29 cellular contexts compared by ENCODE assay signal in the genomic region with DNA sequence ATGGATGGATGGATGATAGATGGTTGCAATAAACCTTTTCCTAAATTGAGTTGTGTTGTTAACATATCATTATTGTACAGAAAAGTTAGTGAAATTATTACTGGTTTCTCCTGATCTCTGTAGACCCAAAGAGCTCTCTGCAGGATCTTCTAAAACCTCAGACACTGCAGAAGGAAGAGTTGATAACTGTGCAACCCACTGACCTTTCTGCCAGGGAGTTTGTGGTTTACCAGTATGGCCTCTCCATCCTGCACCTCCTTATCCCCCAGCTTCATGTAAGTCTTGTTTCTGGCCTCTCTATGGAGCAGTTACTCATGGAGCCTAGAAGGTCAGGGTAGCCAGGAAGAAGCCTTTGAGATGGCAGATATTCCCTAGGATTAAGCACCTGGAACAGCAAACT.
"Had no signal": no experiment of that assay in that cellular context is flagged by ENCODE, and none has a peak within 500 bp of the region (broad histone marks: within the 10 kb centered on the region; RNA-seq: fewer than 3 reads in every experiment).

No MANE protein-coding gene starts in this region.

- H3K4me3 Mint-ChIP-seq: dendritic cell treated with granulocyte-macrophage colony-stimulating factor and Interleukin-4, amounts not matched to agents 40 ng/mL and 50 ng/mL, for 4 days; endodermal cell; mesothelial cell of epicardium; naive thymus-derived CD4-positive, alpha-beta T cell; nephron had no signal

- H3K9me3 ChIP-seq: colonic mucosa, gastroesophageal sphincter, heart left ventricle, left lung, prostate gland, right atrium auricular region, thoracic aorta, tibial nerve, upper lobe of left lung had no signal

- H3K27ac ChIP-seq: colonic mucosa, epithelial cell of prostate, foreskin keratinocyte, gastroesophageal sphincter, heart left ventricle, left lung, prostate gland, right atrium auricular region, thoracic aorta, tibial nerve, upper lobe of left lung had no signal

- H3K27me3 Mint-ChIP-seq: dendritic cell treated with granulocyte-macrophage colony-stimulating factor and Interleukin-4, amounts not matched to agents 40 ng/mL and 50 ng/mL, for 4 days had no signal

- DNase-seq: colonic mucosa; effector CD8-positive, alpha-beta T cell; endodermal cell; foreskin keratinocyte; heart left ventricle; hippocampal formation; left cardiac atrium; left lung; mesenchymal stem cell; naive thymus-derived CD4-positive, alpha-beta T cell; nucleus accumbens; stimulated activated CD4-positive, alpha-beta T cell treated with anti-CD3 and anti-CD28 coated beads, Interleukin-12 subunit alpha, Interleukin-12 subunit beta, amount 100 ng/mL, for 4 hours; stimulated activated CD4-positive, alpha-beta T cell treated with anti-CD3 and anti-CD28 coated beads, Interleukin-1b, Interleukin-23, amount 100 ng/mL, for 48 hours; stimulated activated CD4-positive, alpha-beta T cell treated with anti-CD3 and anti-CD28 coated beads, Interleukin-4, amount 100 ng/mL, for 1 hour; stimulated activated CD8-positive, alpha-beta memory T cell treated with anti-CD3 and anti-CD28 coated beads, Interleukin-4, amount 100 ng/mL, for 48 hours; stimulated activated naive CD4-positive, alpha-beta T cell; upper lobe of left lung had no signal

- H3K36me3 ChIP-seq: colonic mucosa, gastroesophageal sphincter, heart left ventricle, left lung, prostate gland, right atrium auricular region, thoracic aorta, tibial nerve, upper lobe of left lung had no signal

- ATAC-seq: esophagus mucosa; foreskin keratinocyte; gastroesophageal sphincter; heart left ventricle; left cardiac atrium; left lung; naive thymus-derived CD4-positive, alpha-beta T cell; sciatic nerve had no signal

- H3K27ac Mint-ChIP-seq: dendritic cell treated with granulocyte-macrophage colony-stimulating factor and Interleukin-4, amounts not matched to agents 40 ng/mL and 50 ng/mL, for 4 days; endodermal cell; mesothelial cell of epicardium; naive thymus-derived CD4-positive, alpha-beta T cell; nephron had no signal

- H3K4me1 ChIP-seq: colonic mucosa, gastroesophageal sphincter, left lung, prostate gland, right atrium auricular region, tibial nerve, upper lobe of left lung had no signal

- H3K27me3 ChIP-seq: colonic mucosa, foreskin keratinocyte, left lung, right atrium auricular region, tibial nerve, upper lobe of left lung had no signal

- H3K4me2 ChIP-seq: smooth muscle cell had no signal

- H3K4me3 ChIP-seq: colonic mucosa, gastroesophageal sphincter, heart left ventricle, left lung, prostate gland, right atrium auricular region, smooth muscle cell, thoracic aorta, tibial nerve, upper lobe of left lung had no signal

- H3K4me1 Mint-ChIP-seq: endodermal cell, mesothelial cell of epicardium, nephron had no signal

- H3K9me3 Mint-ChIP-seq: dendritic cell treated with granulocyte-macrophage colony-stimulating factor and Interleukin-4, amounts not matched to agents 40 ng/mL and 50 ng/mL, for 4 days; endodermal cell; mesothelial cell of epicardium; naive thymus-derived CD4-positive, alpha-beta T cell; nephron had no signal
